In genomic region chr4:176334066-176334465, GRCh38 we compare ENCODE assay signal across 24 cellular contexts. TPM values are rescaled to one million over a fixed set of nuclear protein-coding genes. Genes with fewer than 3 reads are reported as not detected.
DNase-seq lines count a peak whose midpoint lies in the region; ATAC-seq, FAIRE-seq and TF ChIP-seq lines count a peak whose summit lies in the region.
"Had no signal": no experiment of that assay in that cellular context is flagged by ENCODE, and none has a peak within 500 bp of the region (broad histone marks: within the 10 kb centered on the region; RNA-seq: fewer than 3 reads in every experiment).

No MANE protein-coding gene starts in this region.

- H3K27ac ChIP-seq in SK-N-SH (ENCODE audit: low read depth in 2 of 2, low read length in 1 of 2) (no peak overlapping the region), endodermal cell (ENCODE audit: low read depth, low read length) (no peak overlapping the region)
- H3K27ac ChIP-seq: HL-60, Peyer's patch had no signal

- peak; percentile 34 for ATAC-seq in SK-N-SH treated with all-trans-retinoic acid at 6 μM for 48 hours
- no peak for ATAC-seq in stimulated activated effector memory CD8-positive, alpha-beta T cell treated with anti-CD3 and anti-CD28 coated beads, Interleukin-12 subunit alpha, Interleukin-12 subunit beta, amount 100 ng/mL, for 72 hours

- H3K27me3 ChIP-seq in SK-N-SH (ENCODE audit: insufficient read depth) (no peaks in the 10 kb centered on the region), endodermal cell (ENCODE audit: control insufficient read depth, insufficient read depth, low read length, poor library complexity, severe bottlenecking) (no peaks in the 10 kb centered on the region)
- H3K27me3 ChIP-seq: BE2C, MG63, Peyer's patch had no signal

- peaks cover 25% of the 10 kb centered on the region for H3K36me3 Mint-ChIP-seq in endodermal cell (ENCODE audit: low read depth)
- peaks cover 52% of the 10 kb centered on the region for H3K36me3 Mint-ChIP-seq in stimulated activated effector memory CD8-positive, alpha-beta T cell treated with anti-CD3 and anti-CD28 coated beads, Interleukin-12 subunit alpha, Interleukin-12 subunit beta, amount 100 ng/mL, for 72 hours

- H3K4me3 Mint-ChIP-seq in endodermal cell: no peak overlapping the region
- H3K4me3 Mint-ChIP-seq in stimulated activated effector memory CD8-positive, alpha-beta T cell treated with anti-CD3 and anti-CD28 coated beads, Interleukin-12 subunit alpha, Interleukin-12 subunit beta, amount 100 ng/mL, for 72 hours: no peak overlapping the region
- H3K4me3 Mint-ChIP-seq: CD14-positive monocyte; CD8-positive, alpha-beta memory T cell had no signal

- peak overlapping the region; percentile 55 for H3K27ac Mint-ChIP-seq in endodermal cell
- peak overlapping the region; percentile 11 for H3K27ac Mint-ChIP-seq in stimulated activated effector memory CD8-positive, alpha-beta T cell treated with anti-CD3 and anti-CD28 coated beads, Interleukin-12 subunit alpha, Interleukin-12 subunit beta, amount 100 ng/mL, for 72 hours

- H3K27me3 Mint-ChIP-seq in endodermal cell (ENCODE audit: insufficient read depth): no peaks in the 10 kb centered on the region
- H3K27me3 Mint-ChIP-seq: CD8-positive, alpha-beta memory T cell had no signal

- POLR2A ChIA-PET in SK-N-SH (lab: Yijun Ruan, JAX): no interaction called here

- no peak overlapping the region for H3K9ac ChIP-seq in SK-N-SH
- no peak overlapping the region for H3K9ac ChIP-seq in endodermal cell (ENCODE audit: extremely low read depth, low read length, poor library complexity, severe bottlenecking)

- peak; percentile 60 for FAIRE-seq in HTR-8/SVneo (lab: Jason Lieb, UNC)
- FAIRE-seq: GM18507 had no signal

- no peak for TF ChIP-seq EP300 in SK-N-SH (IDR thresholded peaks at IDR 0.05; ENCODE audit: borderline replicate concordance in 1 of 2, low read depth in 1 of 2, low read length in 1 of 2)

- H3K9me3 Mint-ChIP-seq in endodermal cell: no peaks in the 10 kb centered on the region
- no peaks in the 10 kb centered on the region for H3K9me3 Mint-ChIP-seq in stimulated activated effector memory CD8-positive, alpha-beta T cell treated with anti-CD3 and anti-CD28 coated beads, Interleukin-12 subunit alpha, Interleukin-12 subunit beta, amount 100 ng/mL, for 72 hours
- H3K9me3 Mint-ChIP-seq: CD14-positive monocyte; CD8-positive, alpha-beta memory T cell had no signal

- H3K4me1 Mint-ChIP-seq in endodermal cell: peaks cover 20% of the 10 kb centered on the region
- H3K4me1 Mint-ChIP-seq in stimulated activated effector memory CD8-positive, alpha-beta T cell treated with anti-CD3 and anti-CD28 coated beads, Interleukin-12 subunit alpha, Interleukin-12 subunit beta, amount 100 ng/mL, for 72 hours: peaks cover 17% of the 10 kb centered on the region
- H3K4me1 Mint-ChIP-seq: CD14-positive monocyte had no signal

- no peak overlapping the region for H3K4me2 ChIP-seq in SK-N-SH

- H3K79me2 ChIP-seq in SK-N-SH (ENCODE audit: insufficient read depth): peaks cover 36% of the 10 kb centered on the region

- no peaks in the 10 kb centered on the region for H4K20me1 ChIP-seq in SK-N-SH (ENCODE audit: insufficient read depth)

- H3K9me3 ChIP-seq in SK-N-SH: no peaks in the 10 kb centered on the region
- no peaks in the 10 kb centered on the region for H3K9me3 ChIP-seq in endodermal cell (ENCODE audit: control insufficient read depth, low read length)
- H3K9me3 ChIP-seq: BE2C, MG63, Peyer's patch had no signal

- H3K9me2 ChIP-seq in SK-N-SH: no peaks in the 10 kb centered on the region

- H3F3A ChIP-seq in SK-N-SH (replicated peaks; ENCODE audit: insufficient read depth): peaks cover 5% of the 10 kb centered on the region

- DNase-seq in SK-N-SH (no peak), HTR-8/SVneo (ENCODE audit: insufficient read length, low spot score) (no peak), endodermal cell (no peak), putamen (ENCODE audit: low spot score) (no peak), T-helper 9 cell (no peak)
- no peak for DNase-seq in stimulated activated effector memory CD8-positive, alpha-beta T cell treated with anti-CD3 and anti-CD28 coated beads, Interleukin-12 subunit alpha, Interleukin-12 subunit beta, amount 100 ng/mL, for 72 hours (ENCODE audit: low spot score in 2 of 2)
- DNase-seq: 8988T; ACHN; BE2C; CD8-positive, alpha-beta memory T cell; DMS79 treated with DMSO at 0.1 percent for 48 hours; KBM-7; MG63; NCI-H1048; NCI-H1417; NCI-H1694; NCI-H2029 treated with DMSO at 0.1 percent for 48 hours; NCI-H69; Peyer's patch; SHP77 treated with DMSO at 0.1 percent for 48 hours had no signal

- no peak overlapping the region for H2AFZ ChIP-seq in SK-N-SH (ENCODE audit: low read depth)

- H3K4me1 ChIP-seq in SK-N-SH (ENCODE audit: control insufficient read depth in 1 of 2, insufficient read depth in 2 of 2, low read depth in 1 of 2, low read length in 1 of 2) (no peaks in the 10 kb centered on the region), endodermal cell (ENCODE audit: control insufficient read depth, insufficient read depth, low read length) (no peaks in the 10 kb centered on the region)
- H3K4me1 ChIP-seq: BE2C, Peyer's patch had no signal

- H3K4me3 ChIP-seq in SK-N-SH (ENCODE audit: low read depth in 2 of 2, low read length in 1 of 2) (no peak overlapping the region), endodermal cell (ENCODE audit: low read length) (no peak overlapping the region)
- H3K4me3 ChIP-seq: MG63, Peyer's patch had no signal

- 92% methylated on average over 5 of the region's 5 CpGs for WGBS in SK-N-SH (ENCODE audit: low lambda C conversion rate)
- WGBS in endodermal cell (ENCODE audit: insufficient coverage in 1 of 2, insufficient read length in 1 of 2), 2 experiments: 94% methylated on average over 5 of the region's 5 CpGs; no CpG with 5 or more reads in 1 of the 2 experiments

- CTCF ChIA-PET in SK-N-SH (lab: Yijun Ruan, JAX): interaction anchor here (2.1 kb wide), 1 partner anchor 13 kb away, joined by 7 read pairs; no protein-coding TSS in a partner anchor

- H3K36me3 ChIP-seq in SK-N-SH (replicated peaks in 1 of 2; ENCODE audit: control insufficient read depth in 1 of 2, insufficient read depth in 2 of 2, low read length in 1 of 2) (peaks cover 29 to 46% of the 10 kb centered on the region in 2 experiments), endodermal cell (ENCODE audit: control insufficient read depth, insufficient read depth, low read length) (peaks cover 26% of the 10 kb centered on the region)

- no peak for TF ChIP-seq CTCF in SK-N-SH (IDR thresholded peaks at IDR 0.05)
- TF ChIP-seq CTCF in endodermal cell (conservative IDR thresholded peaks at IDR 0.05): no peak

- TF ChIP-seq RAD21 in SK-N-SH (IDR thresholded peaks at IDR 0.05; ENCODE audit: low read length): no peak

TF ChIP-seq in SK-N-SH treated with all-trans-retinoic acid at 6 μM for 48 hours, 23 proteins besides CTCF, POLR2A, EP300 and RAD21 (continues in another document):
- TF ChIP-seq PATZ1 (CRISPR knock-in tag; IDR thresholded peaks at IDR 0.05; ENCODE audit: borderline replicate concordance): no peak

TF ChIP-seq in SK-N-SH, 30 proteins besides CTCF, POLR2A, EP300 and RAD21:
- TF ChIP-seq SMC3 (IDR thresholded peaks at IDR 0.05; ENCODE audit: low read depth, low read length) (no peak), POLR2AphosphoS5 (IDR thresholded peaks at IDR 0.05; ENCODE audit: low read depth, low read length) (no peak), ZBTB33 (IDR thresholded peaks at IDR 0.05; ENCODE audit: borderline replicate concordance, low read depth) (no peak), RXRA (IDR thresholded peaks at IDR 0.05; ENCODE audit: borderline replicate concordance, low read depth) (no peak), IRF3 (IDR thresholded peaks at IDR 0.05; ENCODE audit: low read depth, low read length) (no peak)
TF ChIP-seq in SK-N-SH: peak in this region for 0.

RNA-seq across cellular contexts. Expression of gene SPCS3, which starts 14.3 kb away (rescaled TPM):
- polyA plus RNA-seq in SK-N-SH (2012; rRNA removed): 27.7 and 37.4 TPM in 2 replicates
- polyA plus RNA-seq in SK-N-SH (2012; cell fraction: cytosol; rRNA removed): 41.4 and 52.3 TPM in 2 replicates
- polyA plus RNA-seq in SK-N-SH (2012; cell fraction: nucleus; rRNA removed): 32.3 and 42.6 TPM in 2 replicates
- total RNA-seq in endodermal cell: 100 to 1,000 TPM; 160 to 164 TPM
- polyA plus RNA-seq in endodermal cell (2013, experiment 1 of 2): 77.6 TPM
- 81.7 TPM for polyA plus RNA-seq in endodermal cell (2013, experiment 2 of 2)
